In the genomic region with DNA sequence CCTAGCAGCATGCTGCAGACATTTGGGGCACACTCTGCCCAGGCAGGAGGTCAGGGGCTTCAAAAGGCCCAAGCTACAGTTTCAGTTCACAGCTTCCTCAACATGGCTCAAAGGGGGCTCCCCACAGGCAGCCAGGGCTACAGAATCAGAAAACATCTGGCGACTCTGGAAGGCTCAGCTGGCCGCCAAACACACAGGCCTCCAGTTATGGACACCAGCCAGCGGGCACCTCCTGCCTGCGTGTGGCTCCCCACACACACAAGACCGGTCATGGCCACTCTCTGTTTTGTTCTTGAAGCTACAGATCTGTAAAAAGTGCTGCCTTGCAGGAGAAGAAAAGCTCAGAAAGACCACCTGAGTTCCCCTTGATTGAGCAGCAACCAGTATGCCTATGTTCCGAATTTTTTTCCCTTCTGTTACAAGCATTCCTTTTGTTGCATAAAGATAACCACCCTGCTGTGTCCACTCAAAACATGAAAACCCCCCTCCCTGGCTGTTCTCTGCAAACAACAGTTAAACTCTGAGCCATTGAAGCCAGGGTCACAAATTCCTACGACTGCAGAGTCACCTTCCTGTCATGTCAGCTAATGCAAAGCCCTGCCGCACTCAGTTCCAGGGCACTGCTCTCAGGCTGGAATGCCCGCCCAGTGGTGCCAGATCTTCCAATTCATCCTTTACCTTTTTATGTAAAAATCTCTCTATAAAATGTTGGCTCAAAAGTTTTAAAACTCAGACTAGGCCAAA, we compare ENCODE assay signal across 13 cellular contexts. TPM values are rescaled to one million over a fixed set of nuclear protein-coding genes. Genes with fewer than 3 reads are reported as not detected.
DNase-seq lines count a peak whose midpoint lies in the region; ATAC-seq and TF ChIP-seq lines count a peak whose summit lies in the region.
"Had no signal": no experiment of that assay in that cellular context is flagged by ENCODE, and none has a peak within 500 bp of the region (broad histone marks: within the 10 kb centered on the region; RNA-seq: fewer than 3 reads in every experiment).

No MANE protein-coding gene starts in this region.

- H3K4me3 ChIP-seq in IMR-90 (ENCODE audit: insufficient read depth, low read depth, low read length): no peak overlapping the region
- H3K4me3 ChIP-seq in stomach smooth muscle (ENCODE audit: low read length in 2 of 2): peak overlapping the region in 1 of 2 donors; percentile 15

- no peak overlapping the region for H3K4me3 Mint-ChIP-seq in naive thymus-derived CD8-positive, alpha-beta T cell
- H3K4me3 Mint-ChIP-seq: activated CD4-positive, alpha-beta memory T cell treated with anti-CD3 and anti-CD28 coated beads, Interleukin-2, amount 10 ng/mL, durations not matched to agents 7 days and 5 days; activated naive CD4-positive, alpha-beta T cell treated with anti-CD3 and anti-CD28 coated beads, Interleukin-2, amount 10 ng/mL, durations not matched to agents 7 days and 5 days; CD4-positive, CD25-positive, alpha-beta regulatory T cell; T-helper 1 cell treated with Interleukin-12 subunit alpha and Interleukin-12 subunit beta and Interleukin-4 antibody, amounts not matched to agents 30 μg/mL and 1 μg/mL, for 36 hours had no signal

- BruUV-seq in IMR-90 (replicated peaks; lab: Mats Ljungman, UMichigan): no TSS peak

- TF ChIP-seq CTCF in IMR-90 (conservative IDR thresholded peaks at IDR 0.05; ENCODE audit: low read depth, low read length): no peak

- 19% methylated on average over 3 of the region's 9 CpGs; no CpG with 5 or more reads in 1 of the 2 experiments for WGBS in IMR-90 (ENCODE audit: extremely low coverage in 2 of 2, insufficient read length in 1 of 2), 2 experiments

- no peak for TF ChIP-seq RAD21 in IMR-90 (IDR thresholded peaks at IDR 0.05; ENCODE audit: low read length)

- H2BK5ac ChIP-seq in IMR-90 (ENCODE audit: low read depth, low read length, poor library complexity, severe bottlenecking): no peak overlapping the region

- H4K5ac ChIP-seq in IMR-90 (ENCODE audit: low read depth, low read length): no peak overlapping the region

- H2BK120ac ChIP-seq in IMR-90 (ENCODE audit: low read depth, low read length): no peak overlapping the region

- no peak overlapping the region for H3K56ac ChIP-seq in IMR-90 (ENCODE audit: extremely low read depth, insufficient read depth, low read length)

- H3K36me3 ChIP-seq in IMR-90 (ENCODE audit: control insufficient read depth, insufficient read depth, low read length): peaks cover 2% of the 10 kb centered on the region
- H3K36me3 ChIP-seq in stomach smooth muscle (ENCODE audit: control insufficient read depth in 2 of 2, insufficient read depth in 2 of 2, low read length in 2 of 2): peaks cover 0 to 7% of the 10 kb centered on the region in 2 donors

- no peak overlapping the region for H4K91ac ChIP-seq in IMR-90 (ENCODE audit: insufficient read depth, low read depth, low read length)

- peaks cover 0 to 7% (median 5%) of the 10 kb centered on the region in 5 donors for H3K27me3 Mint-ChIP-seq in naive thymus-derived CD8-positive, alpha-beta T cell
- H3K27me3 Mint-ChIP-seq: CD4-positive, CD25-positive, alpha-beta regulatory T cell had no signal

- CTCF ChIA-PET in IMR-90 (lab: Yijun Ruan, JAX): no interaction called here

- in situ Hi-C loops in IMR-90 (cut with MboI; ENCODE audit: low sequenced_read_pairs): no loop called here

- H3K4me1 Mint-ChIP-seq in naive thymus-derived CD8-positive, alpha-beta T cell: no peaks in the 10 kb centered on the region
- H3K4me1 Mint-ChIP-seq: CD4-positive, CD25-positive, alpha-beta regulatory T cell had no signal

- no peak overlapping the region for H2AK5ac ChIP-seq in IMR-90 (ENCODE audit: low read depth, low read length)

- POLR2A ChIA-PET in IMR-90 (lab: Charles Lee; ENCODE audit: unreplicated experiment): no interaction called here
- POLR2A ChIA-PET in naive thymus-derived CD8-positive, alpha-beta T cell (lab: Charles Lee): no interaction called here

- no peak overlapping the region; the same call in 1 of the 2 replicates for H3K4ac ChIP-seq in IMR-90 (ENCODE audit: low read depth, low read length)

- peak overlapping the region; percentile 10 for H2AK9ac ChIP-seq in IMR-90 (replicated peaks; ENCODE audit: low read depth, low read length, poor library complexity)

- no peaks in the 10 kb centered on the region; the same call in 1 of the 2 replicates for H4K20me1 ChIP-seq in IMR-90 (ENCODE audit: insufficient read depth, low read length)

- no peak overlapping the region for H2BK15ac ChIP-seq in IMR-90 (ENCODE audit: low read depth, low read length)

- no peak overlapping the region for H3K18ac ChIP-seq in IMR-90 (ENCODE audit: low read depth, low read length)

- peak overlapping the region; percentile 40; the same call in 1 of the 2 replicates for H3K14ac ChIP-seq in IMR-90 (replicated peaks; ENCODE audit: low read depth, low read length)

- H3K36me3 Mint-ChIP-seq in naive thymus-derived CD8-positive, alpha-beta T cell: peaks cover 0 to 5% (median 0%) of the 10 kb centered on the region in 3 donors
- H3K36me3 Mint-ChIP-seq: activated naive CD4-positive, alpha-beta T cell treated with anti-CD3 and anti-CD28 coated beads, Interleukin-2, amount 10 ng/mL, durations not matched to agents 7 days and 5 days; CD4-positive, CD25-positive, alpha-beta regulatory T cell had no signal

- H3K27me3 ChIP-seq in IMR-90 (ENCODE audit: control insufficient read depth, insufficient read depth, low read length) (no peaks in the 10 kb centered on the region), stomach smooth muscle (ENCODE audit: control insufficient read depth in 1 of 2, insufficient read depth in 2 of 2, low read length in 2 of 2) (no peaks in the 10 kb centered on the region)

- intact Hi-C loops in IMR-90 (cut with micrococcal nuclease): no loop called here

- peak; percentile 15 for DNase-seq in IMR-90
- DNase-seq in brain pericyte (ENCODE audit: low read depth, low spot score): peak; percentile 40
- DNase-seq in iPS DF 4.7 (ENCODE audit: extremely low read depth, low spot score): peak; percentile 25
- no peak for DNase-seq in T-helper 1 cell
- no peak for DNase-seq in naive thymus-derived CD8-positive, alpha-beta T cell
- DNase-seq: activated CD4-positive, alpha-beta memory T cell treated with anti-CD3 and anti-CD28 coated beads, Interleukin-2, amount 10 ng/mL, durations not matched to agents 7 days and 5 days; activated naive CD4-positive, alpha-beta T cell treated with anti-CD3 and anti-CD28 coated beads, Interleukin-2, amount 10 ng/mL, durations not matched to agents 7 days and 5 days; CD4-positive, CD25-positive, alpha-beta regulatory T cell; NCI-H1694 had no signal

- TF ChIP-seq POLR2A in IMR-90 (IDR thresholded peaks at IDR 0.05; ENCODE audit: low read depth, low read length): no peak

- H4K8ac ChIP-seq in IMR-90 (ENCODE audit: low read depth in 2 of 2, low read length in 2 of 2): no peak overlapping the region

- no peak overlapping the region for H2AFZ ChIP-seq in IMR-90 (replicated peaks; ENCODE audit: low read length, poor library complexity)

- no peak overlapping the region for H3K23ac ChIP-seq in IMR-90 (ENCODE audit: low read depth, low read length)

- peaks cover 0 to 10% (median 6%) of the 10 kb centered on the region in 9 donors for H3K9me3 Mint-ChIP-seq in naive thymus-derived CD8-positive, alpha-beta T cell
- H3K9me3 Mint-ChIP-seq: T-helper 1 cell treated with Interleukin-12 subunit alpha and Interleukin-12 subunit beta and Interleukin-4 antibody, amounts not matched to agents 30 μg/mL and 1 μg/mL, for 36 hours had no signal

- H3K9ac ChIP-seq in IMR-90 (ENCODE audit: low read depth, low read length) (no peak overlapping the region), stomach smooth muscle (ENCODE audit: low read length in 2 of 2) (no peak overlapping the region)

- no peak overlapping the region for H2BK20ac ChIP-seq in IMR-90 (ENCODE audit: low read depth, low read length)

- H3K9me1 ChIP-seq in IMR-90 (ENCODE audit: insufficient read depth, low read length): peaks cover 3% of the 10 kb centered on the region; the same call in 1 of the 2 replicates

- ATAC-seq in IMR-90 (ENCODE audit: low read depth) (peak; percentile 62), HG03521 (IDR thresholded peaks at IDR 0.05; ENCODE audit: unreplicated experiment) (no peak), GM21447 (IDR thresholded peaks at IDR 0.05; ENCODE audit: unreplicated experiment) (no peak)
- ATAC-seq in naive thymus-derived CD8-positive, alpha-beta T cell: no peak

- H3K4me1 ChIP-seq in IMR-90 (ENCODE audit: control insufficient read depth, insufficient read depth, low read length): peaks cover 1% of the 10 kb centered on the region; the same call in 1 of the 2 replicates
- peaks cover 43% of the 10 kb centered on the region for H3K4me1 ChIP-seq in stomach smooth muscle (ENCODE audit: control insufficient read depth, insufficient read depth, low read length)

- 0 out of 2 replicates have a peak, but pooled peaks cover under 1% of the 10 kb centered on the region for H3K9me3 ChIP-seq in IMR-90 (ENCODE audit: control insufficient read depth, insufficient read depth, low read length)
- H3K9me3 ChIP-seq in stomach smooth muscle (ENCODE audit: control insufficient read depth in 2 of 2, low read length in 2 of 2): no peaks in the 10 kb centered on the region

- dilution Hi-C loops in IMR-90 (cut with HindIII; ENCODE audit: low sequenced_read_pairs, unreplicated experiment): no loop called here

- H3K27ac Mint-ChIP-seq in naive thymus-derived CD8-positive, alpha-beta T cell: no peak overlapping the region
- H3K27ac Mint-ChIP-seq: activated CD4-positive, alpha-beta memory T cell treated with anti-CD3 and anti-CD28 coated beads, Interleukin-2, amount 10 ng/mL, durations not matched to agents 7 days and 5 days; activated naive CD4-positive, alpha-beta T cell treated with anti-CD3 and anti-CD28 coated beads, Interleukin-2, amount 10 ng/mL, durations not matched to agents 7 days and 5 days; CD4-positive, CD25-positive, alpha-beta regulatory T cell; T-helper 1 cell treated with Interleukin-12 subunit alpha and Interleukin-12 subunit beta and Interleukin-4 antibody, amounts not matched to agents 30 μg/mL and 1 μg/mL, for 36 hours had no signal

- H3K4me2 ChIP-seq in IMR-90 (ENCODE audit: low read depth, low read length): no peak overlapping the region

- peaks cover 0 to 6% of the 10 kb centered on the region in 2 experiments; a peak in 1 of 4 replicates for H3K79me1 ChIP-seq in IMR-90 (ENCODE audit: low read depth in 1 of 2, low read length in 2 of 2)

- H3K27ac ChIP-seq in IMR-90 (ENCODE audit: insufficient read depth, low read length) (no peak overlapping the region), stomach smooth muscle (ENCODE audit: low read length) (peak overlapping the region; percentile 78)

RNA-seq across cellular contexts. Expression of gene VSTM4, which starts 33.6 kb away (rescaled TPM):
- total RNA-seq in IMR-90 (2012; rRNA removed): 2.5 and 2.9 TPM in 2 replicates
- polyA plus RNA-seq in IMR-90 (2012; rRNA removed): 2.1 and 2.4 TPM in 2 replicates
- polyA plus RNA-seq in IMR-90 (2012; cell fraction: cytosol; rRNA removed): 1.2 and 1.3 TPM in 2 replicates
- 0.76 and 2.5 TPM in 2 replicates for polyA plus RNA-seq in IMR-90 (2012; cell fraction: nucleus; rRNA removed; ENCODE audit: low replicate concordance)
- total RNA-seq in naive thymus-derived CD8-positive, alpha-beta T cell: not detected
- polyA plus RNA-seq in naive thymus-derived CD8-positive, alpha-beta T cell: under 1 TPM in 1 of 3 donors, not detected in 2; 0.07 TPM
- total RNA-seq: CD4-positive, CD25-positive, alpha-beta regulatory T cell had no signal

RNA-seq across cellular contexts. Expression of gene FAM170B, which starts 52.1 kb away (rescaled TPM):
- total RNA-seq in IMR-90 (2012; rRNA removed): not detected in 2 replicates
- polyA plus RNA-seq in IMR-90 (2012; rRNA removed): not detected in 2 replicates
- polyA plus RNA-seq in IMR-90 (2012; cell fraction: cytosol; rRNA removed): not detected in 2 replicates
- not detected in 2 replicates for polyA plus RNA-seq in IMR-90 (2012; cell fraction: nucleus; rRNA removed; ENCODE audit: low replicate concordance)
- not detected for total RNA-seq in naive thymus-derived CD8-positive, alpha-beta T cell
- polyA plus RNA-seq in naive thymus-derived CD8-positive, alpha-beta T cell: not detected
- total RNA-seq: CD4-positive, CD25-positive, alpha-beta regulatory T cell had no signal
- polyA plus RNA-seq: CD4-positive, CD25-positive, alpha-beta regulatory T cell had no signal

Comparison
In these comparisons a context has a peak if more than half of its experiments do, and no peak if none do; other contexts are left out.
1. DNase-seq: peak in IMR-90 (single experiment), brain pericyte (single experiment) and iPS DF 4.7 (single experiment); none in T-helper 1 cell (0 of 5) and naive thymus-derived CD8-positive, alpha-beta T cell (0 of 10).